Comparison of ENCODE assay signal across 8 cellular contexts in the genomic region with DNA sequence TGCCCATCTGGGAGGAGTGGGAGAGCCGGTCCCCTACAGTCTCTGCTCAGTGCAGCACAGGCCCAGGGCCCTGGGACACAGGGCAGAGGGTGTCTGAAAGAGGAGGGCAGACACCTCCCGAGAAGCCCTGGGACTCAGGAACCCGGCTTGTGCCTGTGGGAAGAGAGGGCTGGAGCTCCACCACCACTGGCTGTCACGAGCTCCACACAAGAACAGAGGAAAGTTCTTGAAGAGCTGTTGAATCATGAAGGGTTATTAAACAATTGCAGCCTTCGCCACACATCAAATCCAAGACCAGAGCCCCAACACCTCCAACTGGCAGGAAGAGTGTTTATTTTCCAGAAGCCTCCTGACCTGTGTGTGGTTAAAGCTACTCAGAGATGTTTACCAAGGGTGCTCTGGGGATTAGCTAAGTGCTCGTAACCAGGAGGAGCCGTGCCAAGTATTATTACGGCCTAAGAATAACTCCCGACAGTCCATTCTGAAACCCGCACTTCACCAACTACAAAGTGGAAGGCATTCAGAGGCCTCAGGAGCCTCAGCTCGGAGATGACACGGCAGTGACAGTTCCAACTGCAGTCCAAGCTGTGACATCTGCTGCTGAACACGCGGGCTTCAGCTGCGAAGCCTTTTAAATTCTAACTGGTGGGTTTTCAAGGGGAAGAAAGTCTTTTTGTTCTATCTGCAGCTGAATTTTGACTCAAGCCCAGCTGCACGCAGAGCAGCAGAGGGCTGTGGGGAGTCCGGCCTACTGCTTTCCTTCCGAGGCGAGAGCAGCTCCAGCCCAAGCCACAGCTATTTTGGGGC.
DNase-seq lines count a peak whose midpoint lies in the region; ATAC-seq, FAIRE-seq and TF ChIP-seq lines count a peak whose summit lies in the region.

No MANE protein-coding gene starts in this region.

- H2AK5ac ChIP-seq in neuronal stem cell (ENCODE audit: low read depth, low read length) = no peak overlapping the region
- H2AK5ac ChIP-seq in trophoblast cell (ENCODE audit: low read length) = no peak overlapping the region

- H3K27me3 ChIP-seq in DOHH2 (ENCODE audit: control insufficient read depth, low read length) (no peaks in the 10 kb centered on the region), endothelial cell of umbilical vein (ENCODE audit: control insufficient read depth in 2 of 2, insufficient read depth in 2 of 2, low read length in 2 of 2) (no peaks in the 10 kb centered on the region), neuronal stem cell (ENCODE audit: control insufficient read depth in 3 of 3, insufficient read depth in 3 of 3, low read depth in 1 of 3, low read length in 3 of 3) (no peaks in the 10 kb centered on the region), trophoblast cell (ENCODE audit: insufficient read depth, low read length) (no peaks in the 10 kb centered on the region), HepG2 (ENCODE audit: control insufficient read depth in 1 of 2, insufficient read depth in 2 of 2, low read length in 2 of 2) (no peaks in the 10 kb centered on the region)
- no peaks in the 10 kb centered on the region for H3K27me3 ChIP-seq in effector memory CD4-positive, alpha-beta T cell (replicated peaks; ENCODE audit: control insufficient read depth, insufficient read depth, low read length, poor library complexity, severe bottlenecking)

- H3K4ac ChIP-seq in neuronal stem cell (ENCODE audit: low read length) = no peak overlapping the region
- H3K4ac ChIP-seq in trophoblast cell (ENCODE audit: low read depth, low read length) = no peak overlapping the region

- H3K4me1 ChIP-seq in DOHH2 (ENCODE audit: control insufficient read depth, low read length) (peaks cover 75% of the 10 kb centered on the region), endothelial cell of umbilical vein (ENCODE audit: control insufficient read depth, extremely low read depth, insufficient read depth, low read length) (no peaks in the 10 kb centered on the region), neuronal stem cell (ENCODE audit: control insufficient read depth in 2 of 2, insufficient read depth in 1 of 2, low read depth in 1 of 2, low read length in 2 of 2) (peaks cover 14 to 18% of the 10 kb centered on the region in 2 donors), trophoblast cell (ENCODE audit: control insufficient read depth in 1 of 2, insufficient read depth in 2 of 2, low read length in 2 of 2) (peaks cover 6% of the 10 kb centered on the region in 2 experiments), HepG2 (ENCODE audit: insufficient read depth, low read length) (peaks cover 47% of the 10 kb centered on the region)
- no peaks in the 10 kb centered on the region for H3K4me1 ChIP-seq in effector memory CD4-positive, alpha-beta T cell (ENCODE audit: control insufficient read depth, insufficient read depth, low read length, poor library complexity, severe bottlenecking)

- no peak for TF ChIP-seq POLR2A in endothelial cell of umbilical vein (IDR thresholded peaks at IDR 0.05; ENCODE audit: low read depth, low read length)
- TF ChIP-seq POLR2A in HepG2 (IDR thresholded peaks at IDR 0.05; ENCODE audit: insufficient read depth in 1 of 2, low read depth in 2 of 2, low read length in 2 of 2) = no peak

- H2AFZ ChIP-seq in endothelial cell of umbilical vein (ENCODE audit: low read depth, low read length) (no peak overlapping the region), neuronal stem cell (ENCODE audit: low read length) (no peak overlapping the region), trophoblast cell (ENCODE audit: insufficient read depth, low read length, poor library complexity) (no peak overlapping the region), HepG2 (ENCODE audit: low read length) (no peak overlapping the region)

- in situ Hi-C loops in HepG2 (cut with HindIII; ENCODE audit: extremely low pct_ligation_motif_present, low pct_unique_long_range_greater_than_20kb) = no loop called here

- H3K36me3 ChIP-seq in DOHH2 (ENCODE audit: control insufficient read depth, low read length) (peaks cover 22% of the 10 kb centered on the region), endothelial cell of umbilical vein (ENCODE audit: control insufficient read depth in 2 of 2, extremely low read depth in 1 of 2, insufficient read depth in 2 of 2, low read length in 2 of 2) (no peaks in the 10 kb centered on the region), neuronal stem cell (replicated peaks in 1 of 2; ENCODE audit: control insufficient read depth in 2 of 2, insufficient read depth in 2 of 2, low read length in 2 of 2) (peaks cover 4 to 10% of the 10 kb centered on the region in 2 donors), trophoblast cell (ENCODE audit: control insufficient read depth in 1 of 2, insufficient read depth in 2 of 2, low read length in 2 of 2) (peaks cover 11 to 16% of the 10 kb centered on the region in 2 experiments), HepG2 (replicated peaks in 1 of 2; ENCODE audit: control insufficient read depth in 1 of 2, insufficient read depth in 2 of 2, low read length in 2 of 2) (peaks cover 1 to 25% of the 10 kb centered on the region in 2 experiments; a peak in 3 of 5 replicates)
- H3K36me3 ChIP-seq in effector memory CD4-positive, alpha-beta T cell (ENCODE audit: control insufficient read depth, insufficient read depth, low read length) = no peaks in the 10 kb centered on the region

- H3K27ac ChIP-seq in DOHH2 (ENCODE audit: low read depth, low read length) (peak overlapping the region; percentile 90), endothelial cell of umbilical vein (ENCODE audit: insufficient read depth, low read depth, low read length) (no peak overlapping the region), neuronal stem cell (replicated peaks; ENCODE audit: low read length) (peak overlapping the region; percentile 32), trophoblast cell (ENCODE audit: low read depth, low read length) (no peak overlapping the region), HepG2 (ENCODE audit: extremely low read length, insufficient read depth, low read length) (no peak overlapping the region)
- H3K27ac ChIP-seq in effector memory CD4-positive, alpha-beta T cell (ENCODE audit: insufficient read depth, low read length, poor library complexity, severe bottlenecking) = no peak overlapping the region

- BruUV-seq in endothelial cell of umbilical vein (replicated peaks; lab: Mats Ljungman, UMichigan) (no TSS peak), HepG2 (replicated peaks; lab: Mats Ljungman, UMichigan) (no TSS peak)

- no peak overlapping the region for H2BK15ac ChIP-seq in neuronal stem cell (ENCODE audit: low read length)

- CTCF ChIA-PET in endothelial cell of umbilical vein (lab: Charles Lee) = interaction anchor here (0.8 to 1.2 kb wide), 2 partner anchors 9 to 24 kb away, joined by 3 to 5 read pairs; no protein-coding TSS in a partner anchor
- CTCF ChIA-PET in HepG2 (lab: Yijun Ruan, JAX; ENCODE audit: low intra/inter-chr PET ratio, low total read pairs) = no interaction called here

- H3K23ac ChIP-seq in neuronal stem cell (ENCODE audit: low read depth, low read length, poor library complexity) (no peak overlapping the region), trophoblast cell (ENCODE audit: low read length) (no peak overlapping the region)

- H3K4me3 ChIP-seq in DOHH2 (ENCODE audit: low read length) (peak overlapping the region; percentile 35), endothelial cell of umbilical vein (replicated peaks in 1 of 3; ENCODE audit: insufficient read depth in 1 of 3, low read depth in 1 of 3, low read length in 3 of 3) (no peak overlapping the region), neuronal stem cell (ENCODE audit: low read length in 2 of 2) (no peak overlapping the region), trophoblast cell (ENCODE audit: low read depth, low read length) (no peak overlapping the region), HepG2 (replicated peaks in 1 of 3; ENCODE audit: insufficient read depth in 1 of 3, low read depth in 2 of 3, low read length in 3 of 3) (no peak overlapping the region)
- H3K4me3 ChIP-seq in effector memory CD4-positive, alpha-beta T cell (ENCODE audit: insufficient read depth, low read depth, low read length, poor library complexity, severe bottlenecking) = no peak overlapping the region

- peaks cover 18% of the 10 kb centered on the region for H3F3A ChIP-seq in DOHH2 (ENCODE audit: control insufficient read depth, insufficient read depth)

- peak overlapping the region; percentile 20 for H3K18ac ChIP-seq in neuronal stem cell (ENCODE audit: low read length)
- H3K18ac ChIP-seq in trophoblast cell (ENCODE audit: low read length) = no peak overlapping the region

- H4K12ac ChIP-seq in trophoblast cell (ENCODE audit: low read depth, low read length) = no peak overlapping the region

- H4K91ac ChIP-seq in neuronal stem cell (ENCODE audit: low read depth, low read length, poor library complexity) = no peak overlapping the region
- no peak overlapping the region for H4K91ac ChIP-seq in trophoblast cell (ENCODE audit: low read depth, low read length)

- no peaks in the 10 kb centered on the region for H3K9me1 ChIP-seq in endothelial cell of umbilical vein (replicated peaks; ENCODE audit: control insufficient read depth, extremely low read depth, insufficient read depth, low read length)

- H3K14ac ChIP-seq in neuronal stem cell (ENCODE audit: low read length) (no peak overlapping the region), trophoblast cell (ENCODE audit: low read length) (no peak overlapping the region)

- H3K9me3 ChIP-seq in DOHH2 (ENCODE audit: control insufficient read depth, insufficient read depth, low read length) = no peaks in the 10 kb centered on the region
- no peaks in the 10 kb centered on the region for H3K9me3 ChIP-seq in endothelial cell of umbilical vein (replicated peaks; ENCODE audit: control insufficient read depth, insufficient read depth, low read length)
- no peaks in the 10 kb centered on the region for H3K9me3 ChIP-seq in neuronal stem cell (replicated peaks in 1 of 2; ENCODE audit: control insufficient read depth in 2 of 2, insufficient read depth in 1 of 2, low read depth in 1 of 2, low read length in 2 of 2)
- H3K9me3 ChIP-seq in trophoblast cell (ENCODE audit: insufficient read depth, low read depth, low read length) = peaks cover 1% of the 10 kb centered on the region
- no peaks in the 10 kb centered on the region for H3K9me3 ChIP-seq in HepG2 (ENCODE audit: low read length)
- no peaks in the 10 kb centered on the region for H3K9me3 ChIP-seq in effector memory CD4-positive, alpha-beta T cell (ENCODE audit: control insufficient read depth, low read length)

- no peaks in the 10 kb centered on the region for H3K9me2 ChIP-seq in DOHH2 (replicated peaks; ENCODE audit: control insufficient read depth, low read length)

- H3K4me2 ChIP-seq in DOHH2 (ENCODE audit: low read length) = peak overlapping the region; percentile 62
- H3K4me2 ChIP-seq in endothelial cell of umbilical vein (ENCODE audit: insufficient read depth, low read length) = no peak overlapping the region
- no peak overlapping the region for H3K4me2 ChIP-seq in neuronal stem cell (ENCODE audit: insufficient read depth, low read length, poor library complexity, severe bottlenecking)
- no peak overlapping the region for H3K4me2 ChIP-seq in trophoblast cell (ENCODE audit: low read length)
- no peak overlapping the region for H3K4me2 ChIP-seq in HepG2 (ENCODE audit: low read depth, low read length)

- TF ChIP-seq EP300 in HepG2 (IDR thresholded peaks at IDR 0.05; ENCODE audit: low read depth in 2 of 2, low read length in 2 of 2) (no peak), HepG2 (CRISPR knock-in tag; IDR thresholded peaks at IDR 0.05; ENCODE audit: borderline replicate concordance) (no peak)

- H3K79me2 ChIP-seq in DOHH2 (ENCODE audit: control insufficient read depth, low read length) (peaks cover 35% of the 10 kb centered on the region), endothelial cell of umbilical vein (ENCODE audit: control insufficient read depth, insufficient read depth, low read length) (no peaks in the 10 kb centered on the region), trophoblast cell (ENCODE audit: control insufficient read depth, insufficient read depth, low read length, poor library complexity) (no peaks in the 10 kb centered on the region), HepG2 (ENCODE audit: insufficient read depth, low read length) (peaks cover 6% of the 10 kb centered on the region)

- H2BK5ac ChIP-seq in neuronal stem cell (ENCODE audit: low read length) (no peak overlapping the region), trophoblast cell (ENCODE audit: low read depth, low read length, poor library complexity) (no peak overlapping the region)

- H3K79me1 ChIP-seq in neuronal stem cell (ENCODE audit: low read depth, low read length) (peaks cover 4% of the 10 kb centered on the region), trophoblast cell (ENCODE audit: low read length) (no peaks in the 10 kb centered on the region)

- no peak for ATAC-seq in HepG2

- TF ChIP-seq CTCF in DOHH2 (IDR thresholded peaks at IDR 0.05; ENCODE audit: low read depth, low read length, poor library complexity, severe bottlenecking) (no peak), endothelial cell of umbilical vein (IDR thresholded peaks at IDR 0.05; ENCODE audit: extremely low read depth in 1 of 2, insufficient read depth in 1 of 2, low read depth in 1 of 2, low read length in 2 of 2) (no peak), HepG2 (CRISPR knock-in tag; IDR thresholded peaks at IDR 0.05) (no peak)

- TF ChIP-seq RAD21 in HepG2 (CRISPR knock-in tag; IDR thresholded peaks at IDR 0.05) = no peak

- WGBS in neuronal stem cell (ENCODE audit: extremely low coverage in 2 of 2, insufficient read length in 2 of 2, insufficient replicate concordance in 1 of 2), 2 donors = no CpG with 5 or more reads among the region's 19 CpGs
- no CpG with 5 or more reads among the region's 19 CpGs for WGBS in trophoblast cell (ENCODE audit: extremely low coverage, insufficient coverage, insufficient read length)
- 92% methylated on average over 17 of the region's 19 CpGs for WGBS in HepG2 (ENCODE audit: low lambda C conversion rate)

- H2BK12ac ChIP-seq in neuronal stem cell (ENCODE audit: low read length) = no peak overlapping the region
- no peak overlapping the region for H2BK12ac ChIP-seq in trophoblast cell (ENCODE audit: low read length)

- no peak for FAIRE-seq in endothelial cell of umbilical vein (lab: Jason Lieb, UNC)
- no peak for FAIRE-seq in HepG2 (lab: Jason Lieb, UNC)

- H4K20me1 ChIP-seq in DOHH2 (ENCODE audit: control insufficient read depth, insufficient read depth, low read depth, low read length) (no peaks in the 10 kb centered on the region), endothelial cell of umbilical vein (replicated peaks; ENCODE audit: control insufficient read depth, extremely low read depth, insufficient read depth, low read length) (no peaks in the 10 kb centered on the region), HepG2 (ENCODE audit: insufficient read depth, low read length) (no peaks in the 10 kb centered on the region)

- no peak overlapping the region for H4K8ac ChIP-seq in neuronal stem cell (ENCODE audit: low read depth, low read length)
- H4K8ac ChIP-seq in trophoblast cell (ENCODE audit: low read depth, low read length) = no peak overlapping the region

- DNase-seq in NCI-H2227 treated with DMSO at 0.1 percent for 48 hours (lab: John Stamatoyannopoulos, UW) = peak; percentile 91
- DNase-seq in endothelial cell of umbilical vein (ENCODE audit: low read depth, low spot score) = peak; percentile 31
- no peak for DNase-seq in neuronal stem cell (ENCODE audit: low spot score)
- no peak for DNase-seq in stimulated activated CD4-positive, alpha-beta T cell treated with anti-CD3 and anti-CD28 coated beads, Interleukin-1b, Interleukin-23, amount 100 ng/mL, for 48 hours
- DNase-seq in trophoblast cell = no peak
- no peak for DNase-seq in HepG2 (ENCODE audit: low spot score)
- DNase-seq in effector memory CD4-positive, alpha-beta T cell = no peak

- dilution Hi-C loops in endothelial cell of umbilical vein (cut with MboI; ENCODE audit: extremely low pct_ligation_motif_present, low sequenced_read_pairs) = no loop called here

- H2BK120ac ChIP-seq in neuronal stem cell (ENCODE audit: low read depth, low read length) (no peak overlapping the region), trophoblast cell (ENCODE audit: insufficient read depth, low read length, poor library complexity) (no peak overlapping the region)

- POLR2A ChIA-PET in endothelial cell of umbilical vein (lab: Charles Lee) (no interaction called here), HepG2 (lab: Yijun Ruan, JAX) (no interaction called here)

- intact Hi-C loops in endothelial cell of umbilical vein (cut with micrococcal nuclease) (loop anchor here (5.0 kb wide), 1 partner anchor 45 kb away; no protein-coding TSS in a partner anchor), HepG2 (cut with micrococcal nuclease; ENCODE audit: unreplicated experiment) (loop anchor here (10.0 kb wide), 1 partner anchor 53 kb away; no protein-coding TSS in a partner anchor)

- H3K9ac ChIP-seq in endothelial cell of umbilical vein (replicated peaks; ENCODE audit: extremely low read depth, insufficient read depth, low read length) = no peak overlapping the region
- H3K9ac ChIP-seq in neuronal stem cell (ENCODE audit: low read depth, low read length, poor library complexity) = no peak overlapping the region
- H3K9ac ChIP-seq in trophoblast cell (ENCODE audit: low read length) = no peak overlapping the region
- no peak overlapping the region for H3K9ac ChIP-seq in HepG2 (ENCODE audit: insufficient read depth, low read depth, low read length)

Comparison
In these comparisons a context has a peak if more than half of its experiments do, and no peak if none do; other contexts are left out.
1. H3K27ac ChIP-seq: peak in DOHH2 (single experiment) and neuronal stem cell (single experiment); none in endothelial cell of umbilical vein (single experiment), trophoblast cell (single experiment), HepG2 (single experiment) and effector memory CD4-positive, alpha-beta T cell (single experiment).
2. DNase-seq: peak in NCI-H2227 treated with DMSO at 0.1 percent for 48 hours (single experiment) and endothelial cell of umbilical vein (single experiment); none in neuronal stem cell (single experiment), stimulated activated CD4-positive, alpha-beta T cell treated with anti-CD3 and anti-CD28 coated beads, Interleukin-1b, Interleukin-23, amount 100 ng/mL, for 48 hours (single experiment), trophoblast cell (0 of 2), HepG2 (single experiment) and effector memory CD4-positive, alpha-beta T cell (0 of 3).